1 cellular context compared by ENCODE assay signal in the genomic region with DNA sequence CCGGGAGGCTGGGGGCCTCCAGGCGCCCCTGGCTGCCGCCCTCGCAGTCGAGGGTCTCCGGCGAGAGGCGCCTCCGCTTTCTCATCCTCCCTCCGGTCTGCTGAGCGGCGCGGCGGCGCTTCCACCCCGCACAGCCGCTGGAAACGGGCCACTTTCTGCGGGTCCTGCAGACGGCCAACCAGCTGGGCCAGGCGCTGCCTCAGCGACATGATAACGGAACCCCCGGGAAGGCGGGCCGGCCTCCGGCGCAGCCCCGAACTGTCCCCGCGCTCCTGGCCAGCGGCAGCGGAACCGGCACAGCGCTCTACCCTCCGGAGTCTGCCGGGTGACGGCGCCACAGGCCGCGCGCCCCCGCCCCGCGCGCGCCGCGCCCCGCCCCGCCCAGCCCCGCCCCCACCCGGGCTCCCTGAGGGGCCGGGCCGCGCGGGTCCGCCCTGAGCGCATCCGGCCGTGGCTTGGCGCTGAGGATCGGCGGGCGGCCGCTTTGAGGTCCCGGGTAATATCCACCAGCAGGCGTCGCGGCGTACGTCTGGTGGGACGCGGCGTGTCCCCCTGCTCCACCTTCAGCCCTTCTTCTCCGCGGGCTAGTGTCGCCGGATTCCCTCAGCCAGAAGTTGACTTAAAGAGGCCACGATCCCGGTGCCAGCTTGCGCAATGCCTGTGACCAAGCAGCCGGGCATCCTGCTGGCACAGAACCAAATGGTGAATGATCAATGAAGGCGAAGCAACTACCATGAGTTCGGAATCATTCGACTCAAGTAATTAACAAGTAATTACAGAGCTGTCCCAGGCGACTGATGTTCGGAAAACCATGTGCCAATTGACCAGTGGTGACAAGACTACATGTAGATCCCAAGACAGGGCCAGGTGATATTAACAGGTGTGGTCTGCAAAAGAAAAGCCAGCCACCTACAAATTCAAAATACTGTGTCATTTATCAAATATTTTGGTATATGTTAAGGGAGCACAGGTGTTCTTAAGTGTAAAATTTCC.
TF ChIP-seq lines count a peak whose summit lies in the region.

A gene with protein sequence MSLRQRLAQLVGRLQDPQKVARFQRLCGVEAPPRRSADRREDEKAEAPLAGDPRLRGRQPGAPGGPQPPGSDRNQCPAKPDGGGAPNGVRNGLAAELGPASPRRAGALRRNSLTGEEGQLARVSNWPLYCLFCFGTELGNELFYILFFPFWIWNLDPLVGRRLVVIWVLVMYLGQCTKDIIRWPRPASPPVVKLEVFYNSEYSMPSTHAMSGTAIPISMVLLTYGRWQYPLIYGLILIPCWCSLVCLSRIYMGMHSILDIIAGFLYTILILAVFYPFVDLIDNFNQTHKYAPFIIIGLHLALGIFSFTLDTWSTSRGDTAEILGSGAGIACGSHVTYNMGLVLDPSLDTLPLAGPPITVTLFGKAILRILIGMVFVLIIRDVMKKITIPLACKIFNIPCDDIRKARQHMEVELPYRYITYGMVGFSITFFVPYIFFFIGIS (minus strand): TSS at position 330 of the 993 bp plus-strand sequence. CDS start 121 bp downstream, at position 209.

TF ChIP-seq in HEK293, 187 proteins besides CTCF, POLR2A, EP300 and RAD21 (continued from another document):
- TF ChIP-seq ZNF280D (tag by site-specific recombination; IDR thresholded peaks at IDR 0.05): no peak
- peak; percentile 31; the same call in 1 of the 2 replicates for TF ChIP-seq ZNF600 (tag by site-specific recombination; IDR thresholded peaks at IDR 0.05)
- TF ChIP-seq ZSCAN23 (tag by site-specific recombination; IDR thresholded peaks at IDR 0.05): no peak
- TF ChIP-seq ZNF335 (tag by site-specific recombination; conservative IDR thresholded peaks at IDR 0.05): peak; percentile 69
- 0 out of 2 replicates have a peak, but pooled peaks have one; percentile 30 for TF ChIP-seq ZNF501 (tag by site-specific recombination; IDR thresholded peaks at IDR 0.05)
- TF ChIP-seq ZFP37 (tag by site-specific recombination; IDR thresholded peaks at IDR 0.05): no peak
- TF ChIP-seq, protein P1, sequence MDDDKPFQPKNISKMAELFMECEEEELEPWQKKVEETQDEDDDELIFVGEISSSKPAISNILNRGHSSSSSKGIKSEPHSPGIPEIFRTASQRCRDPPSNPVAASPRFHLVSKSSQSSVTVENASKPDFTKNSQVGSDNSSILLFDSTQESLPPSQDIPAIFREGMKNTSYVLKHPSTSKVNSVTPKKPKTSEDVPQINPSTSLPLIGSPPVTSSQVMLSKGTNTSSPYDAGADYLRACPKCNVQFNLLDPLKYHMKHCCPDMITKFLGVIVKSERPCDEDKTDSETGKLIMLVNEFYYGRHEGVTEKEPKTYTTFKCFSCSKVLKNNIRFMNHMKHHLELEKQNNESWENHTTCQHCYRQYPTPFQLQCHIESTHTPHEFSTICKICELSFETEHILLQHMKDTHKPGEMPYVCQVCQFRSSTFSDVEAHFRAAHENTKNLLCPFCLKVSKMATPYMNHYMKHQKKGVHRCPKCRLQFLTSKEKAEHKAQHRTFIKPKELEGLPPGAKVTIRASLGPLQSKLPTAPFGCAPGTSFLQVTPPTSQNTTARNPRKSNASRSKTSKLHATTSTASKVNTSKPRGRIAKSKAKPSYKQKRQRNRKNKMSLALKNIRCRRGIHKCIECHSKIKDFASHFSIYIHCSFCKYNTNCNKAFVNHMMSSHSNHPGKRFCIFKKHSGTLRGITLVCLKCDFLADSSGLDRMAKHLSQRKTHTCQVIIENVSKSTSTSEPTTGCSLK (tag by site-specific recombination; IDR thresholded peaks at IDR 0.05): no peak
- TF ChIP-seq FEZF1 (tag by site-specific recombination; IDR thresholded peaks at IDR 0.05): no peak
- TF ChIP-seq ZNF585B (tag by site-specific recombination; IDR thresholded peaks at IDR 0.05): no peak
- TF ChIP-seq SP7 (tag by site-specific recombination; IDR thresholded peaks at IDR 0.05): no peak
- TF ChIP-seq AEBP2 (tag by site-specific recombination; IDR thresholded peaks at IDR 0.05; ENCODE audit: borderline replicate concordance): no peak
- no peak for TF ChIP-seq ZFP3 (tag by site-specific recombination; IDR thresholded peaks at IDR 0.05; ENCODE audit: low read depth)
- peak; percentile 14; the same call in 1 of the 2 replicates for TF ChIP-seq PRDM10 (tag by site-specific recombination; IDR thresholded peaks at IDR 0.05)
- peak; percentile 11; the same call in 1 of the 2 replicates for TF ChIP-seq SCRT2 (tag by site-specific recombination; IDR thresholded peaks at IDR 0.05)
- peak; percentile 22; the same call in 1 of the 2 replicates for TF ChIP-seq ZNF660 (tag by site-specific recombination; IDR thresholded peaks at IDR 0.05)
- TF ChIP-seq KLF8 (tag by site-specific recombination; IDR thresholded peaks at IDR 0.05): peak; percentile 74; the same call in 1 of the 2 replicates
- TF ChIP-seq ZNF623 (tag by site-specific recombination; IDR thresholded peaks at IDR 0.05): no peak
- TF ChIP-seq ZBTB10 (tag by site-specific recombination; IDR thresholded peaks at IDR 0.05): no peak
- TF ChIP-seq TCF7L2 (IDR thresholded peaks at IDR 0.05; ENCODE audit: borderline replicate concordance, low read depth, low read length): peak; percentile 89; the same call in 1 of the 2 replicates
- TF ChIP-seq, protein P2, sequence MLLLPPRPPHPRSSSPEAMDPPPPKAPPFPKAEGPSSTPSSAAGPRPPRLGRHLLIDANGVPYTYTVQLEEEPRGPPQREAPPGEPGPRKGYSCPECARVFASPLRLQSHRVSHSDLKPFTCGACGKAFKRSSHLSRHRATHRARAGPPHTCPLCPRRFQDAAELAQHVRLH (tag by site-specific recombination; IDR thresholded peaks at IDR 0.05): no peak
- TF ChIP-seq, protein P3, sequence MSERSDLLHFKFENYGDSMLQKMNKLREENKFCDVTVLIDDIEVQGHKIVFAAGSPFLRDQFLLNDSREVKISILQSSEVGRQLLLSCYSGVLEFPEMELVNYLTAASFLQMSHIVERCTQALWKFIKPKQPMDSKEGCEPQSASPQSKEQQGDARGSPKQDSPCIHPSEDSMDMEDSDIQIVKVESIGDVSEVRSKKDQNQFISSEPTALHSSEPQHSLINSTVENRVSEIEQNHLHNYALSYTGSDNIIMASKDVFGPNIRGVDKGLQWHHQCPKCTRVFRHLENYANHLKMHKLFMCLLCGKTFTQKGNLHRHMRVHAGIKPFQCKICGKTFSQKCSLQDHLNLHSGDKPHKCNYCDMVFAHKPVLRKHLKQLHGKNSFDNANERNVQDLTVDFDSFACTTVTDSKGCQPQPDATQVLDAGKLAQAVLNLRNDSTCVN (tag by site-specific recombination; optimal IDR thresholded peaks at IDR 0.05): peak; percentile 90
- TF ChIP-seq ZNF138 (tag by site-specific recombination; IDR thresholded peaks at IDR 0.05; ENCODE audit: borderline replicate concordance): no peak
- no peak for TF ChIP-seq ZNF175 (tag by site-specific recombination; IDR thresholded peaks at IDR 0.05)
- no peak for TF ChIP-seq ZNF391 (tag by site-specific recombination; IDR thresholded peaks at IDR 0.05; ENCODE audit: borderline replicate concordance, low read depth)
- peak; percentile 46; the same call in 1 of the 2 replicates for TF ChIP-seq GLIS2 (tag by site-specific recombination; IDR thresholded peaks at IDR 0.05)
- TF ChIP-seq, protein P4, sequence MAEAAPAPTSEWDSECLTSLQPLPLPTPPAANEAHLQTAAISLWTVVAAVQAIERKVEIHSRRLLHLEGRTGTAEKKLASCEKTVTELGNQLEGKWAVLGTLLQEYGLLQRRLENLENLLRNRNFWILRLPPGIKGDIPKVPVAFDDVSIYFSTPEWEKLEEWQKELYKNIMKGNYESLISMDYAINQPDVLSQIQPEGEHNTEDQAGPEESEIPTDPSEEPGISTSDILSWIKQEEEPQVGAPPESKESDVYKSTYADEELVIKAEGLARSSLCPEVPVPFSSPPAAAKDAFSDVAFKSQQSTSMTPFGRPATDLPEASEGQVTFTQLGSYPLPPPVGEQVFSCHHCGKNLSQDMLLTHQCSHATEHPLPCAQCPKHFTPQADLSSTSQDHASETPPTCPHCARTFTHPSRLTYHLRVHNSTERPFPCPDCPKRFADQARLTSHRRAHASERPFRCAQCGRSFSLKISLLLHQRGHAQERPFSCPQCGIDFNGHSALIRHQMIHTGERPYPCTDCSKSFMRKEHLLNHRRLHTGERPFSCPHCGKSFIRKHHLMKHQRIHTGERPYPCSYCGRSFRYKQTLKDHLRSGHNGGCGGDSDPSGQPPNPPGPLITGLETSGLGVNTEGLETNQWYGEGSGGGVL (tag by site-specific recombination; IDR thresholded peaks at IDR 0.05): no peak
